2 cellular contexts compared by ENCODE assay signal in genomic region chr13:37645181-37645580, GRCh38.
TF ChIP-seq lines count a peak whose summit lies in the region.

No MANE protein-coding gene starts in this region.

TF ChIP-seq in GM23338, 12 proteins besides CTCF, POLR2A, EP300 and RAD21 (continued from another document):
- TF ChIP-seq CREB1 (CRISPR knock-in tag; IDR thresholded peaks at IDR 0.05; ENCODE audit: low read depth) (no peak), REST (IDR thresholded peaks at IDR 0.05; ENCODE audit: unreplicated experiment) (no peak)

TF ChIP-seq in GM12891, 5 proteins besides CTCF, POLR2A, EP300 and RAD21 (continued from another document):
- TF ChIP-seq SPI1 (IDR thresholded peaks at IDR 0.05; ENCODE audit: low read depth, low read length) (no peak), POLR2AphosphoS5 (IDR thresholded peaks at IDR 0.05; ENCODE audit: low read depth, low read length) (no peak), TAF1 (IDR thresholded peaks at IDR 0.05; ENCODE audit: low read depth, low read length) (no peak)
TF ChIP-seq in GM12891: peak in this region for 0.
